ENCODE assay signal across 11 cellular contexts in the genomic region with DNA sequence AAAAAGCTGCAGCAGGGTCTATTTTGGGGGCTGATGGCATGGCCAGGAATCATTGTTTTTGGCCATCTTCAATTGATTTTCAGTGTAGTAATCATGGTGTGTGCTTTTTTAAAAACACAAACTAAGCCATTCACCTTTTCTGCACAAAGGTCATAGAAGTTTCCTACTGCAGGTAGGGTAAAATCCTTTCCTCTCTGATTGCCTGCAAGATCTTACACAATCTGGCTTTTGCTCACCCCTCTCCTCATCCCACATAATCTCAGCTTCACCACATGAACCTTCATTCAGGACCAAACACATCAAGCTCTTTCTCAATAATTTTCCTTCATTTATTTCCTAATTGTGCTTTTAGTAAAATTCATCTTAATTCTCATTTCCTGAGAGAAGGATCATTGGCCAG. TPM values are rescaled to one million over a fixed set of nuclear protein-coding genes. Genes with fewer than 3 reads are reported as not detected.
DNase-seq lines count a peak whose midpoint lies in the region; TF ChIP-seq lines count a peak whose summit lies in the region.
"Had no signal": no experiment of that assay in that cellular context is flagged by ENCODE, and none has a peak within 500 bp of the region (broad histone marks: within the 10 kb centered on the region; RNA-seq: fewer than 3 reads in every experiment).

No MANE protein-coding gene starts in this region.

- TF ChIP-seq EP300 in esophagus muscularis mucosa (IDR thresholded peaks at IDR 0.05): no peak

- H3K27ac ChIP-seq in esophagus muscularis mucosa (replicated peaks in 1 of 4) (peak overlapping the region; percentile 26 to 64 (median 56)), thyroid gland (peak overlapping the region; percentile 38 to 61 (median 42))

- CTCF ChIA-PET in activated naive CD4-positive, alpha-beta T cell treated with anti-CD3 and anti-CD28 coated beads, Interleukin-2, amount 10 ng/mL, durations not matched to agents 7 days and 5 days (lab: Charles Lee): interaction anchor here (0.9 to 2.9 kb wide), 7 partner anchors 10 to 327 kb away, joined by 3 to 9 read pairs (median 4); a partner anchor contains a TSS

- no peak overlapping the region for H3K4me3 ChIP-seq in Loucy (ENCODE audit: low read length, poor library complexity, severe bottlenecking)
- H3K4me3 ChIP-seq in esophagus muscularis mucosa: no peak overlapping the region
- no peak overlapping the region for H3K4me3 ChIP-seq in thyroid gland (replicated peaks in 1 of 3)

- TF ChIP-seq POLR2A in esophagus muscularis mucosa (IDR thresholded peaks at IDR 0.05; ENCODE audit: low read depth) (no peak), thyroid gland (IDR thresholded peaks at IDR 0.05) (no peak)

- H3K4me2 ChIP-seq in Loucy (ENCODE audit: low read depth, low read length, poor library complexity, severe bottlenecking): peak overlapping the region; percentile 19

- H3K9ac ChIP-seq in Loucy (ENCODE audit: low read depth, low read length, poor library complexity, severe bottlenecking): no peak overlapping the region

- peaks cover 47% of the 10 kb centered on the region for H3K9me3 Mint-ChIP-seq in activated naive CD4-positive, alpha-beta T cell treated with anti-CD3 and anti-CD28 coated beads, Interleukin-2, amount 10 ng/mL, durations not matched to agents 7 days and 5 days

- H2AFZ ChIP-seq in Loucy (ENCODE audit: low read length): peak overlapping the region; percentile 28

- no peak for TF ChIP-seq CTCF in Loucy (conservative IDR thresholded peaks at IDR 0.05; ENCODE audit: low read length)
- TF ChIP-seq CTCF in esophagus muscularis mucosa (IDR thresholded peaks at IDR 0.05): no peak
- no peak for TF ChIP-seq CTCF in thyroid gland (IDR thresholded peaks at IDR 0.05)

- intact Hi-C loops in esophagus muscularis mucosa (cut with DNase I) (no loop called here), thyroid gland (cut with DNase I) (no loop called here)

- peaks cover 63% of the 10 kb centered on the region for H3K4me1 Mint-ChIP-seq in activated naive CD4-positive, alpha-beta T cell treated with anti-CD3 and anti-CD28 coated beads, Interleukin-2, amount 10 ng/mL, durations not matched to agents 7 days and 5 days

- H3K36me3 ChIP-seq in Loucy (ENCODE audit: insufficient read depth, low read length): no peaks in the 10 kb centered on the region
- no peaks in the 10 kb centered on the region for H3K36me3 ChIP-seq in esophagus muscularis mucosa
- no peaks in the 10 kb centered on the region for H3K36me3 ChIP-seq in thyroid gland

- H3K9me3 ChIP-seq in Loucy (ENCODE audit: insufficient read depth, low read depth, low read length) (no peaks in the 10 kb centered on the region), esophagus muscularis mucosa (no peaks in the 10 kb centered on the region), thyroid gland (no peaks in the 10 kb centered on the region)

- H4K20me1 ChIP-seq in Loucy (ENCODE audit: insufficient read depth, low read length, poor library complexity, severe bottlenecking): no peaks in the 10 kb centered on the region

- H3K36me3 Mint-ChIP-seq in activated naive CD4-positive, alpha-beta T cell treated with anti-CD3 and anti-CD28 coated beads, Interleukin-2, amount 10 ng/mL, durations not matched to agents 7 days and 5 days: peaks cover 58% of the 10 kb centered on the region

- peak overlapping the region; percentile 35 for H3K4me3 Mint-ChIP-seq in activated naive CD4-positive, alpha-beta T cell treated with anti-CD3 and anti-CD28 coated beads, Interleukin-2, amount 10 ng/mL, durations not matched to agents 7 days and 5 days

- H3K79me2 ChIP-seq in Loucy (ENCODE audit: insufficient read depth, low read length): no peaks in the 10 kb centered on the region

- no peaks in the 10 kb centered on the region for H3K27me3 Mint-ChIP-seq in activated naive CD4-positive, alpha-beta T cell treated with anti-CD3 and anti-CD28 coated beads, Interleukin-2, amount 10 ng/mL, durations not matched to agents 7 days and 5 days

- peak overlapping the region; percentile 99 for H3K27ac Mint-ChIP-seq in activated naive CD4-positive, alpha-beta T cell treated with anti-CD3 and anti-CD28 coated beads, Interleukin-2, amount 10 ng/mL, durations not matched to agents 7 days and 5 days

- H3K9me2 ChIP-seq in Loucy (replicated peaks; ENCODE audit: low read depth, low read length): no peaks in the 10 kb centered on the region

- no peak for DNase-seq in activated naive CD4-positive, alpha-beta T cell treated with anti-CD3 and anti-CD28 coated beads, Interleukin-2, amount 10 ng/mL, durations not matched to agents 7 days and 5 days
- no peak for DNase-seq in activated naive CD4-positive, alpha-beta T cell treated with anti-CD3 and anti-CD28 coated beads, Interleukin-2, amount 50 U/mL, for 16 hours
- DNase-seq in esophagus muscularis mucosa (ENCODE audit: extremely low spot score) (no peak), thyroid gland (no peak), NCI-H345 treated with DMSO at 0.1 percent for 48 hours (lab: John Stamatoyannopoulos, UW; ENCODE audit: unreplicated experiment) (no peak), foreskin melanocyte (no peak), GM03348 (ENCODE audit: low spot score) (no peak)
- DNase-seq: activated CD8-positive, alpha-beta memory T cell treated with anti-CD3 and anti-CD28 coated beads, Interleukin-2, amount 50 U/mL, for 4 hours; NCI-H1105; stimulated activated CD4-positive, alpha-beta T cell treated with anti-CD3 and anti-CD28 coated beads, Interleukin-12 subunit alpha, Interleukin-12 subunit beta, amount 100 ng/mL, for 4 hours had no signal

- H3F3A ChIP-seq in Loucy (ENCODE audit: low read depth): no peaks in the 10 kb centered on the region

- peaks cover 23% of the 10 kb centered on the region for H3K4me1 ChIP-seq in Loucy (ENCODE audit: insufficient read depth, low read length, poor library complexity, severe bottlenecking)
- H3K4me1 ChIP-seq in esophagus muscularis mucosa: peaks cover 22 to 25% (median 24%) of the 10 kb centered on the region in 4 donors
- H3K4me1 ChIP-seq in thyroid gland: peaks cover 0 to 20% of the 10 kb centered on the region in 2 donors

- H3K27me3 ChIP-seq in Loucy (ENCODE audit: insufficient read depth, low read length, poor library complexity, severe bottlenecking) (no peaks in the 10 kb centered on the region), esophagus muscularis mucosa (no peaks in the 10 kb centered on the region), thyroid gland (no peaks in the 10 kb centered on the region)

RNA-seq across cellular contexts. Expression of a gene that starts 38.3 kb away (rescaled TPM):
- total RNA-seq in esophagus muscularis mucosa (1 to 10 TPM in 1 of 4 donors, under 1 TPM in 3; 0.42 to 3.0 (median 0.73) TPM), thyroid gland (1 to 10 TPM; 1.0 to 3.0 (median 2.4) TPM)

RNA-seq across cellular contexts. Expression of a gene that starts 52.9 kb away (rescaled TPM):
- under 1 TPM in 1 of 4 donors, not detected in 3; under 0.01 TPM for total RNA-seq in esophagus muscularis mucosa
- under 1 TPM in 1 of 4 donors, not detected in 3; 0.89 TPM for total RNA-seq in thyroid gland
